In genomic region chr14:95327558-95328374, GRCh38 we compare ENCODE assay signal across 1 cellular context.
A peak's percentile ranks its signal among the peaks of the same experiment; 100 is the strongest.
TF ChIP-seq lines count a peak whose summit lies in the region.

No MANE protein-coding gene starts in this region.

TF ChIP-seq in GM12878, 131 proteins besides CTCF, POLR2A, EP300 and RAD21 (continued from another document and continues in another):
- TF ChIP-seq ZNF384 (IDR thresholded peaks at IDR 0.05; ENCODE audit: borderline replicate concordance, low read depth, low read length) (no peak), RB1 (IDR thresholded peaks at IDR 0.05; ENCODE audit: borderline replicate concordance) (peak; percentile 36; the same call in 1 of the 2 replicates), IKZF2 (IDR thresholded peaks at IDR 0.05) (peak; percentile 90 to 94), FOXM1 (IDR thresholded peaks at IDR 0.05; ENCODE audit: low read depth, low read length) (peak; percentile 91; the same call in 1 of the 2 replicates), IRF4 (IDR thresholded peaks at IDR 0.05; ENCODE audit: low read depth, low read length) (peak; percentile 99), FOXK2 (IDR thresholded peaks at IDR 0.05) (no peak), HDAC2 (IDR thresholded peaks at IDR 0.05) (0 out of 2 replicates have a peak, but pooled peaks have one; percentile 53), BMI1 (IDR thresholded peaks at IDR 0.05; ENCODE audit: borderline replicate concordance) (peak; percentile 87), ZBTB40 (IDR thresholded peaks at IDR 0.05; ENCODE audit: borderline replicate concordance) (no peak; the same call in 1 of the 2 replicates), CBFB (IDR thresholded peaks at IDR 0.05; ENCODE audit: low read depth) (peak; percentile 71; the same call in 1 of the 2 replicates), YY1 (IDR thresholded peaks at IDR 0.05; ENCODE audit: low read depth, low read length) (peak; percentile 64), BCL11A (IDR thresholded peaks at IDR 0.05; ENCODE audit: low read depth, low read length) (peak; percentile 99), DPF2 (IDR thresholded peaks at IDR 0.05) (peak; percentile 99), RCOR1 (conservative IDR thresholded peaks at IDR 0.05; ENCODE audit: low read depth, low read length) (peak; percentile 87; the same call in 1 of the 2 replicates), JUND (IDR thresholded peaks at IDR 0.05; ENCODE audit: low read depth, low read length) (no peak), TCF3 (IDR thresholded peaks at IDR 0.05; ENCODE audit: borderline replicate concordance, insufficient read depth, low read depth, low read length) (peak; percentile 100), E2F8 (IDR thresholded peaks at IDR 0.05; ENCODE audit: low read depth, partially characterized antibody) (peak; percentile 37), PML (IDR thresholded peaks at IDR 0.05; ENCODE audit: low read length) (peak; percentile 72; the same call in 1 of the 2 replicates), ZBTB11 (CRISPR knock-in tag; IDR thresholded peaks at IDR 0.05) (no peak), TCF7 (IDR thresholded peaks at IDR 0.05; ENCODE audit: borderline replicate concordance) (peak; percentile 91), NFYA (IDR thresholded peaks at IDR 0.05; ENCODE audit: borderline replicate concordance, low read depth, low read length) (no peak), SP1 (IDR thresholded peaks at IDR 0.05; ENCODE audit: low read depth, low read length) (peak; percentile 54), RUNX3 (IDR thresholded peaks at IDR 0.05; ENCODE audit: low read length) (peak; percentile 94), SRF (IDR thresholded peaks at IDR 0.05; ENCODE audit: low read depth in 2 of 2, low read length in 2 of 2) (0 out of 4 replicates have a peak, but pooled peaks of 1 of the 2 experiments have one; percentile 12), GATAD2B (conservative IDR thresholded peaks at IDR 0.05; ENCODE audit: low read depth) (no peak), EZH2 (IDR thresholded peaks at IDR 0.05; ENCODE audit: borderline replicate concordance, control insufficient read depth, low read depth, low read length) (no peak), CREM (IDR thresholded peaks at IDR 0.05; ENCODE audit: low read depth) (peak; percentile 92), POLR2AphosphoS5 (IDR thresholded peaks at IDR 0.05; ENCODE audit: low read length) (peak; percentile 51; the same call in 1 of the 2 replicates), ATF2 (IDR thresholded peaks at IDR 0.05; ENCODE audit: low read length) (peak; percentile 89), IKZF1 (conservative IDR thresholded peaks at IDR 0.05) (peak; percentile 82), PBX3 (IDR thresholded peaks at IDR 0.05; ENCODE audit: insufficient replicate concordance, low read depth, low read length) (peak; percentile 47), CREB1 (IDR thresholded peaks at IDR 0.05; ENCODE audit: low read depth) (peak; percentile 46; the same call in 1 of the 2 replicates), SPI1 (IDR thresholded peaks at IDR 0.05; ENCODE audit: borderline replicate concordance, insufficient read depth, low read depth, low read length) (peak; percentile 99)
- TF ChIP-seq, protein P1, sequence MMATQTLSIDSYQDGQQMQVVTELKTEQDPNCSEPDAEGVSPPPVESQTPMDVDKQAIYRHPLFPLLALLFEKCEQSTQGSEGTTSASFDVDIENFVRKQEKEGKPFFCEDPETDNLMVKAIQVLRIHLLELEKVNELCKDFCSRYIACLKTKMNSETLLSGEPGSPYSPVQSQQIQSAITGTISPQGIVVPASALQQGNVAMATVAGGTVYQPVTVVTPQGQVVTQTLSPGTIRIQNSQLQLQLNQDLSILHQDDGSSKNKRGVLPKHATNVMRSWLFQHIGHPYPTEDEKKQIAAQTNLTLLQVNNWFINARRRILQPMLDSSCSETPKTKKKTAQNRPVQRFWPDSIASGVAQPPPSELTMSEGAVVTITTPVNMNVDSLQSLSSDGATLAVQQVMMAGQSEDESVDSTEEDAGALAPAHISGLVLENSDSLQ (IDR thresholded peaks at IDR 0.05) = peak; percentile 55
- TF ChIP-seq, protein P2, sequence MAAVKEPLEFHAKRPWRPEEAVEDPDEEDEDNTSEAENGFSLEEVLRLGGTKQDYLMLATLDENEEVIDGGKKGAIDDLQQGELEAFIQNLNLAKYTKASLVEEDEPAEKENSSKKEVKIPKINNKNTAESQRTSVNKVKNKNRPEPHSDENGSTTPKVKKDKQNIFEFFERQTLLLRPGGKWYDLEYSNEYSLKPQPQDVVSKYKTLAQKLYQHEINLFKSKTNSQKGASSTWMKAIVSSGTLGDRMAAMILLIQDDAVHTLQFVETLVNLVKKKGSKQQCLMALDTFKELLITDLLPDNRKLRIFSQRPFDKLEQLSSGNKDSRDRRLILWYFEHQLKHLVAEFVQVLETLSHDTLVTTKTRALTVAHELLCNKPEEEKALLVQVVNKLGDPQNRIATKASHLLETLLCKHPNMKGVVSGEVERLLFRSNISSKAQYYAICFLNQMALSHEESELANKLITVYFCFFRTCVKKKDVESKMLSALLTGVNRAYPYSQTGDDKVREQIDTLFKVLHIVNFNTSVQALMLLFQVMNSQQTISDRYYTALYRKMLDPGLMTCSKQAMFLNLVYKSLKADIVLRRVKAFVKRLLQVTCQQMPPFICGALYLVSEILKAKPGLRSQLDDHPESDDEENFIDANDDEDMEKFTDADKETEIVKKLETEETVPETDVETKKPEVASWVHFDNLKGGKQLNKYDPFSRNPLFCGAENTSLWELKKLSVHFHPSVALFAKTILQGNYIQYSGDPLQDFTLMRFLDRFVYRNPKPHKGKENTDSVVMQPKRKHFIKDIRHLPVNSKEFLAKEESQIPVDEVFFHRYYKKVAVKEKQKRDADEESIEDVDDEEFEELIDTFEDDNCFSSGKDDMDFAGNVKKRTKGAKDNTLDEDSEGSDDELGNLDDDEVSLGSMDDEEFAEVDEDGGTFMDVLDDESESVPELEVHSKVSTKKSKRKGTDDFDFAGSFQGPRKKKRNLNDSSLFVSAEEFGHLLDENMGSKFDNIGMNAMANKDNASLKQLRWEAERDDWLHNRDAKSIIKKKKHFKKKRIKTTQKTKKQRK (IDR thresholded peaks at IDR 0.05; ENCODE audit: low read depth, low read length) = no peak
- TF ChIP-seq, protein P3, sequence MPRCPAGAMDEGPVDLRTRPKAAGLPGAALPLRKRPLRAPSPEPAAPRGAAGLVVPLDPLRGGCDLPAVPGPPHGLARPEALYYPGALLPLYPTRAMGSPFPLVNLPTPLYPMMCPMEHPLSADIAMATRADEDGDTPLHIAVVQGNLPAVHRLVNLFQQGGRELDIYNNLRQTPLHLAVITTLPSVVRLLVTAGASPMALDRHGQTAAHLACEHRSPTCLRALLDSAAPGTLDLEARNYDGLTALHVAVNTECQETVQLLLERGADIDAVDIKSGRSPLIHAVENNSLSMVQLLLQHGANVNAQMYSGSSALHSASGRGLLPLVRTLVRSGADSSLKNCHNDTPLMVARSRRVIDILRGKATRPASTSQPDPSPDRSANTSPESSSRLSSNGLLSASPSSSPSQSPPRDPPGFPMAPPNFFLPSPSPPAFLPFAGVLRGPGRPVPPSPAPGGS (IDR thresholded peaks at IDR 0.05; ENCODE audit: borderline replicate concordance, insufficient read depth, low read depth, low read length, poor library complexity, severe bottlenecking) = peak; percentile 88
- TF ChIP-seq, protein P4, sequence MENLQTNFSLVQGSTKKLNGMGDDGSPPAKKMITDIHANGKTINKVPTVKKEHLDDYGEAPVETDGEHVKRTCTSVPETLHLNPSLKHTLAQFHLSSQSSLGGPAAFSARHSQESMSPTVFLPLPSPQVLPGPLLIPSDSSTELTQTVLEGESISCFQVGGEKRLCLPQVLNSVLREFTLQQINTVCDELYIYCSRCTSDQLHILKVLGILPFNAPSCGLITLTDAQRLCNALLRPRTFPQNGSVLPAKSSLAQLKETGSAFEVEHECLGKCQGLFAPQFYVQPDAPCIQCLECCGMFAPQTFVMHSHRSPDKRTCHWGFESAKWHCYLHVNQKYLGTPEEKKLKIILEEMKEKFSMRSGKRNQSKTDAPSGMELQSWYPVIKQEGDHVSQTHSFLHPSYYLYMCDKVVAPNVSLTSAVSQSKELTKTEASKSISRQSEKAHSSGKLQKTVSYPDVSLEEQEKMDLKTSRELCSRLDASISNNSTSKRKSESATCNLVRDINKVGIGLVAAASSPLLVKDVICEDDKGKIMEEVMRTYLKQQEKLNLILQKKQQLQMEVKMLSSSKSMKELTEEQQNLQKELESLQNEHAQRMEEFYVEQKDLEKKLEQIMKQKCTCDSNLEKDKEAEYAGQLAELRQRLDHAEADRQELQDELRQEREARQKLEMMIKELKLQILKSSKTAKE (IDR thresholded peaks at IDR 0.05; ENCODE audit: low read depth, poor library complexity, severe bottlenecking) = peak; percentile 93
